ENCODE assay signal across 10 cellular contexts in genomic region chr11:96054870-96055705, GRCh38.
DNase-seq lines count a peak whose midpoint lies in the region; ATAC-seq, FAIRE-seq and TF ChIP-seq lines count a peak whose summit lies in the region.
"Had no signal": no experiment of that assay in that cellular context is flagged by ENCODE, and none has a peak within 500 bp of the region (broad histone marks: within the 10 kb centered on the region; RNA-seq: fewer than 3 reads in every experiment).

No MANE protein-coding gene starts in this region.

- no peak overlapping the region for H2AFZ ChIP-seq in H1 (ENCODE audit: low read length)

- no peak overlapping the region; the same call in 1 of the 2 replicates for H2BK5ac ChIP-seq in H1 (ENCODE audit: low read depth, low read length)

- peak overlapping the region; percentile 13 to 21; a peak in 3 of 4 replicates for H3K4me2 ChIP-seq in H1 (ENCODE audit: insufficient read depth in 1 of 2, low read depth in 2 of 2, low read length in 2 of 2)
- H3K4me2 ChIP-seq: KMS-11 had no signal

- no peak overlapping the region for H3K4ac ChIP-seq in H1 (replicated peaks; ENCODE audit: insufficient read length, low read depth, low read length)

- no peak for ATAC-seq in HG02884 (IDR thresholded peaks at IDR 0.05; ENCODE audit: unreplicated experiment)

- H3K79me2 ChIP-seq in H1 (ENCODE audit: control insufficient read depth in 1 of 2, insufficient read depth in 2 of 2, low read length in 2 of 2), result no peaks in the 10 kb centered on the region

- peak; percentile 67 for TF ChIP-seq CTCF in CD14-positive monocyte (IDR thresholded peaks at IDR 0.05)
- TF ChIP-seq CTCF in H1 (IDR thresholded peaks at IDR 0.05; ENCODE audit: control extremely low read depth in 1 of 3, insufficient read depth in 1 of 3, low read depth in 1 of 3, low read length in 3 of 3), result peak in 2 of 3 experiments; percentile 24 to 48; a peak in 2 of 4 replicates
- TF ChIP-seq CTCF in lower leg skin (IDR thresholded peaks at IDR 0.05), result no peak

- peak; percentile 67 to 69 for TF ChIP-seq RAD21 in H1 (IDR thresholded peaks at IDR 0.05 in 1 of 2, conservative IDR thresholded peaks at IDR 0.05 in 1 of 2; ENCODE audit: low read depth in 2 of 2, low read length in 2 of 2)

- no peak overlapping the region for H3K14ac ChIP-seq in H1 (ENCODE audit: insufficient read length)

- H3K4me3 Mint-ChIP-seq in CD14-positive monocyte, result no peak overlapping the region

- no peak overlapping the region for H2BK15ac ChIP-seq in H1 (ENCODE audit: low read length)

- 30% methylated on average over 2 of the region's 2 CpGs; no CpG with 5 or more reads in 1 of the 2 experiments for WGBS in H1 (ENCODE audit: extremely low coverage in 1 of 2, insufficient coverage in 1 of 2, insufficient read length in 1 of 2, insufficient replicate concordance in 2 of 2, low coverage in 1 of 2, low lambda C conversion rate in 2 of 2, missing lambda C conversion rate in 1 of 2), 2 experiments
- WGBS in lower leg skin, 2 donors, result 34 to 35% methylated on average over 2 of the region's 2 CpGs

- H3K36me3 ChIP-seq in H7 (replicated peaks; ENCODE audit: control insufficient read depth, insufficient read depth, low read length) (no peaks in the 10 kb centered on the region), H1 (ENCODE audit: control insufficient read depth in 2 of 4, insufficient read depth in 4 of 4, low read length in 3 of 4) (no peaks in the 10 kb centered on the region)

- no peak overlapping the region for H3K9ac ChIP-seq in H1 (replicated peaks in 1 of 4; ENCODE audit: extremely low read depth in 1 of 4, low read depth in 3 of 4, low read length in 3 of 4)
- H3K9ac ChIP-seq: KMS-11 had no signal

- no peak overlapping the region for H4K91ac ChIP-seq in H1 (replicated peaks; ENCODE audit: insufficient read length, low read length)

- H4K5ac ChIP-seq in H1 (ENCODE audit: insufficient read length, low read depth, low read length), result no peak overlapping the region

- CTCF ChIA-PET in H1 (lab: Charles Lee; ENCODE audit: partially characterized antibody), result interaction anchor here (0.6 to 4.7 kb wide), 44 partner anchors 10 to 339 kb away, joined by 3 to 49 read pairs (median 4); partner anchors contain the start of gene MAML2

- H4K20me1 ChIP-seq in H1 (replicated peaks in 1 of 2; ENCODE audit: control insufficient read depth in 1 of 2, insufficient read depth in 2 of 2, low read length in 2 of 2), result no peaks in the 10 kb centered on the region

- no peak for FAIRE-seq in H1 (lab: Jason Lieb, UNC)

- no peaks in the 10 kb centered on the region for H3K27me3 Mint-ChIP-seq in CD14-positive monocyte (ENCODE audit: low read depth in 3 of 3)

- no peak overlapping the region for H2BK12ac ChIP-seq in H1 (ENCODE audit: low read depth, low read length)

- no peak overlapping the region for H3K23ac ChIP-seq in H1 (ENCODE audit: insufficient read length)

- H3K9me3 Mint-ChIP-seq in CD14-positive monocyte, result no peaks in the 10 kb centered on the region

- no peak overlapping the region for H3K56ac ChIP-seq in H1 (replicated peaks; ENCODE audit: insufficient read length, low read depth, low read length)

- H2AK5ac ChIP-seq in H1 (ENCODE audit: low read depth, low read length), result no peak overlapping the region

- no peak for TF ChIP-seq EP300 in H1 (IDR thresholded peaks at IDR 0.05; ENCODE audit: borderline replicate concordance in 1 of 2, low read depth in 2 of 2, low read length in 2 of 2)

- H3K4me3 ChIP-seq in H7 (ENCODE audit: insufficient read depth, low read depth, low read length) (no peak overlapping the region), H1 (ENCODE audit: extremely low read depth in 1 of 4, insufficient read depth in 2 of 4, low read depth in 3 of 4, low read length in 4 of 4) (peak overlapping the region in 1 of 4 experiments; percentile 3; a peak in 1 of 8 replicates), lower leg skin (ENCODE audit: low read depth, poor library complexity, severe bottlenecking) (no peak overlapping the region)

- H3K4me1 Mint-ChIP-seq in CD14-positive monocyte, result peaks cover 12% of the 10 kb centered on the region

- H4K8ac ChIP-seq in H1 (ENCODE audit: extremely low read depth, insufficient read depth, low read length), result no peak overlapping the region

- DNase-seq in CD14-positive monocyte (ENCODE audit: low spot score) (no peak), H7 (peak; percentile 23), OCI-M1 (lab: John Stamatoyannopoulos, UW) (peak; percentile 48), H1 (ENCODE audit: low read depth in 1 of 2, low spot score in 2 of 2) (no peak), middle frontal gyrus (ENCODE audit: extremely low spot score, low spot score) (peak; percentile 29), lower leg skin (ENCODE audit: low spot score in 2 of 2) (no peak)
- DNase-seq in activated CD4-positive, alpha-beta T cell treated with anti-CD3 and anti-CD28 coated beads for 4 hours, result no peak
- DNase-seq: right cardiac atrium had no signal

- POLR2A ChIA-PET in H1 (lab: Charles Lee; ENCODE audit: partially characterized antibody), result interaction anchor here (0.6 to 1.6 kb wide), 5 partner anchors 16 to 334 kb away, joined by 3 to 6 read pairs (median 4); partner anchors contain the start of genes CCDC82, JRKL and MAML2

- H3K27ac Mint-ChIP-seq in CD14-positive monocyte, result peak overlapping the region in 1 of 7 donors; percentile 23

- intact Hi-C loops in CD14-positive monocyte (cut with micrococcal nuclease) (loop anchor here in 1 of 2 donors (5.0 to 10.0 kb wide), 2 partner anchors 110 to 287 kb away; partner anchors contain the start of gene MAML2), lower leg skin (cut with DNase I; ENCODE audit: low total_unique reads) (no loop called here)

- H2BK120ac ChIP-seq in H1 (replicated peaks; ENCODE audit: low read depth, low read length), result no peak overlapping the region

- no peaks in the 10 kb centered on the region for H3K27me3 ChIP-seq in H7 (ENCODE audit: control insufficient read depth, insufficient read depth, low read length)
- H3K27me3 ChIP-seq in H1 (replicated peaks in 1 of 4; ENCODE audit: control insufficient read depth in 3 of 4, extremely low read depth in 1 of 4, insufficient read depth in 3 of 4, low read length in 3 of 4), result no peaks in the 10 kb centered on the region

- H3K27ac ChIP-seq in H1 (ENCODE audit: low read depth, low read length), result no peak overlapping the region
- H3K27ac ChIP-seq: KMS-11 had no signal

- H3K18ac ChIP-seq in H1 (ENCODE audit: extremely low read depth, low read length), result no peak overlapping the region

- no peak overlapping the region for H2BK20ac ChIP-seq in H1 (ENCODE audit: low read length)

- no peaks in the 10 kb centered on the region for H3K9me3 ChIP-seq in H1 (ENCODE audit: insufficient read depth in 2 of 2, low read depth in 1 of 2, low read length in 1 of 2)

- TF ChIP-seq POLR2A in H1 (IDR thresholded peaks at IDR 0.05; ENCODE audit: control extremely low read depth in 1 of 2, low read depth in 2 of 2, low read length in 2 of 2) (no peak), lower leg skin (IDR thresholded peaks at IDR 0.05) (no peak)

- no peaks in the 10 kb centered on the region for H3K79me1 ChIP-seq in H1 (ENCODE audit: low read depth, low read length)

- H3K4me1 ChIP-seq in H1 (replicated peaks in 1 of 4; ENCODE audit: control insufficient read depth in 3 of 4, insufficient read depth in 4 of 4, low read length in 3 of 4), result peaks cover 5 to 6% (median 6%) of the 10 kb centered on the region in 4 experiments; a peak in 5 of 7 replicates

- peaks cover 2% of the 10 kb centered on the region; the same call in 1 of the 2 replicates for H3K23me2 ChIP-seq in H1 (ENCODE audit: low read depth, low read length)

- no peaks in the 10 kb centered on the region for H3K36me3 Mint-ChIP-seq in CD14-positive monocyte

TF ChIP-seq in H1, 55 proteins besides CTCF, POLR2A, EP300 and RAD21:
- TF ChIP-seq KDM4A (IDR thresholded peaks at IDR 0.05; ENCODE audit: low read depth, low read length, severe bottlenecking) (no peak), POLR2AphosphoS5 (IDR thresholded peaks at IDR 0.05; ENCODE audit: low read depth, low read length) (no peak), SP1 (IDR thresholded peaks at IDR 0.05; ENCODE audit: low read depth, low read length) (0 out of 2 replicates have a peak, but pooled peaks have one; percentile 12), CREB1 (IDR thresholded peaks at IDR 0.05) (no peak), RBBP5 (IDR thresholded peaks at IDR 0.05; ENCODE audit: borderline replicate concordance, low read depth, low read length) (no peak)

Comparison
In these comparisons a context has a peak if more than half of its experiments do, and no peak if none do; other contexts are left out.
1. DNase-seq: peak in H7 (single experiment), OCI-M1 (single experiment) and middle frontal gyrus (single experiment); none in CD14-positive monocyte (single experiment), H1 (0 of 2), activated CD4-positive, alpha-beta T cell treated with anti-CD3 and anti-CD28 coated beads for 4 hours (0 of 2) and lower leg skin (0 of 2).
2. CTCF ChIP-seq: peak in CD14-positive monocyte (single experiment) and H1 (2 of 3); none in lower leg skin (0 of 3).